Comparison of ENCODE assay signal across 1 cellular context in the genomic region with DNA sequence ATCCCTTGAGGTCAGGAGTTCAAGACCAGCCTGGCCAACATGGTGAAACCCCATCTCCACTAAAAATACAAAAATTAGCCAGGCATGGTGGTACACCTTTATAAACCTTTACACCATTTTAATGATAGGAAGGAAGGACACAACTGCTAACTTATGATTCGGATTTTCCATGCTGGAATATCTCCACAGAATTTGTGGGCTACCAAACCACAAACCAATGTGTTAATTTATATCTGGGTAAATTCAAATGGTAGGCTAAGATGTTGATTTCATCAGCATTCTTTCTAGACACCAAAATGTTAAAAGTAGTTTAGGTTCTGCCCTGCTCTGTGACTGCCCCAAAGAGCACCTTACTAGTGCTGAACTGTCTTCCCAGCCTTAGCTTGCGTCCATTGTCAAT.
TF ChIP-seq lines count a peak whose summit lies in the region.

No MANE protein-coding gene starts in this region.

TF ChIP-seq in GM23338, 12 proteins besides CTCF, POLR2A, EP300 and RAD21 (continued from another document):
- TF ChIP-seq, protein P1, sequence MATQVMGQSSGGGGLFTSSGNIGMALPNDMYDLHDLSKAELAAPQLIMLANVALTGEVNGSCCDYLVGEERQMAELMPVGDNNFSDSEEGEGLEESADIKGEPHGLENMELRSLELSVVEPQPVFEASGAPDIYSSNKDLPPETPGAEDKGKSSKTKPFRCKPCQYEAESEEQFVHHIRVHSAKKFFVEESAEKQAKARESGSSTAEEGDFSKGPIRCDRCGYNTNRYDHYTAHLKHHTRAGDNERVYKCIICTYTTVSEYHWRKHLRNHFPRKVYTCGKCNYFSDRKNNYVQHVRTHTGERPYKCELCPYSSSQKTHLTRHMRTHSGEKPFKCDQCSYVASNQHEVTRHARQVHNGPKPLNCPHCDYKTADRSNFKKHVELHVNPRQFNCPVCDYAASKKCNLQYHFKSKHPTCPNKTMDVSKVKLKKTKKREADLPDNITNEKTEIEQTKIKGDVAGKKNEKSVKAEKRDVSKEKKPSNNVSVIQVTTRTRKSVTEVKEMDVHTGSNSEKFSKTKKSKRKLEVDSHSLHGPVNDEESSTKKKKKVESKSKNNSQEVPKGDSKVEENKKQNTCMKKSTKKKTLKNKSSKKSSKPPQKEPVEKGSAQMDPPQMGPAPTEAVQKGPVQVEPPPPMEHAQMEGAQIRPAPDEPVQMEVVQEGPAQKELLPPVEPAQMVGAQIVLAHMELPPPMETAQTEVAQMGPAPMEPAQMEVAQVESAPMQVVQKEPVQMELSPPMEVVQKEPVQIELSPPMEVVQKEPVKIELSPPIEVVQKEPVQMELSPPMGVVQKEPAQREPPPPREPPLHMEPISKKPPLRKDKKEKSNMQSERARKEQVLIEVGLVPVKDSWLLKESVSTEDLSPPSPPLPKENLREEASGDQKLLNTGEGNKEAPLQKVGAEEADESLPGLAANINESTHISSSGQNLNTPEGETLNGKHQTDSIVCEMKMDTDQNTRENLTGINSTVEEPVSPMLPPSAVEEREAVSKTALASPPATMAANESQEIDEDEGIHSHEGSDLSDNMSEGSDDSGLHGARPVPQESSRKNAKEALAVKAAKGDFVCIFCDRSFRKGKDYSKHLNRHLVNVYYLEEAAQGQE (IDR thresholded peaks at IDR 0.05; ENCODE audit: unreplicated experiment) = no peak
- no peak for TF ChIP-seq EZH2 (IDR thresholded peaks at IDR 0.05; ENCODE audit: low read depth, unreplicated experiment)
TF ChIP-seq in GM23338: peak in this region for 0.
